ENCODE assay signal across 20 cellular contexts in genomic region chr6:40369891-40370290, GRCh38.
"Had no signal": no experiment of that assay in that cellular context is flagged by ENCODE, and none has a peak within 500 bp of the region (broad histone marks: within the 10 kb centered on the region; RNA-seq: fewer than 3 reads in every experiment).

No MANE protein-coding gene starts in this region.

- H3K27me3 Mint-ChIP-seq: activated CD4-positive, alpha-beta T cell treated with anti-CD3 and anti-CD28 coated beads for 36 hours had no signal

- ATAC-seq: activated CD4-positive, alpha-beta T cell treated with anti-CD3 and anti-CD28 coated beads for 36 hours; mucosa of descending colon; right lobe of liver; stimulated activated naive CD8-positive, alpha-beta T cell treated with anti-CD3 and anti-CD28 coated beads, Interleukin-15, Interleukin-2, amounts not matched to agents 100 U/mL and 50 U/mL, for 24 hours had no signal

- H3K4me1 Mint-ChIP-seq: activated B cell treated with CpG ODN at 0.5 μM for 24 hours, nephron progenitor cell had no signal

- DNase-seq: activated B cell treated with CpG ODN at 0.5 μM for 24 hours; activated CD4-positive, alpha-beta T cell treated with anti-CD3 and anti-CD28 coated beads for 36 hours; activated naive CD4-positive, alpha-beta T cell; activated T-cell treated with anti-CD3 and anti-CD28 coated beads, Interleukin-2, amount 50 U/mL, for 1 hour; central memory CD4-positive, alpha-beta T cell; dermis blood vessel endothelial cell; effector CD4-positive, alpha-beta T cell; esophagus squamous epithelium; foreskin melanocyte; islet precursor cell; left ventricle myocardium inferior; mesendoderm; mucosa of descending colon; nephron progenitor cell; right lobe of liver; SK-N-SH; stimulated activated CD4-positive, alpha-beta T cell treated with anti-CD3 and anti-CD28 coated beads, Interleukin-2, amount 100 ng/mL, for 48 hours; stimulated activated naive CD8-positive, alpha-beta T cell treated with anti-CD3 and anti-CD28 coated beads, Interleukin-15, Interleukin-2, amounts not matched to agents 100 U/mL and 50 U/mL, for 24 hours; testis; transverse colon had no signal

- H3K4me3 Mint-ChIP-seq: activated B cell treated with CpG ODN at 0.5 μM for 24 hours; activated CD4-positive, alpha-beta T cell treated with anti-CD3 and anti-CD28 coated beads for 36 hours; nephron progenitor cell had no signal

- H3K27ac Mint-ChIP-seq: activated B cell treated with CpG ODN at 0.5 μM for 24 hours; activated CD4-positive, alpha-beta T cell treated with anti-CD3 and anti-CD28 coated beads for 36 hours; nephron progenitor cell had no signal
